ENCODE assay signal across 8 cellular contexts in genomic region chr4:11817088-11817487, GRCh38.
"Had no signal": no experiment of that assay in that cellular context is flagged by ENCODE, and none has a peak within 500 bp of the region (broad histone marks: within the 10 kb centered on the region; RNA-seq: fewer than 3 reads in every experiment).

No MANE protein-coding gene starts in this region.

- ATAC-seq: GM23338, K562 had no signal

- DNase-seq: H9, HCEC 1CT, IMR-90 had no signal

- H3K4me3 ChIP-seq: GM23338, K562 had no signal

- FAIRE-seq: H1, H54, HTR-8/SVneo, K562 had no signal
